ENCODE assay signal across 30 cellular contexts in the genomic region with DNA sequence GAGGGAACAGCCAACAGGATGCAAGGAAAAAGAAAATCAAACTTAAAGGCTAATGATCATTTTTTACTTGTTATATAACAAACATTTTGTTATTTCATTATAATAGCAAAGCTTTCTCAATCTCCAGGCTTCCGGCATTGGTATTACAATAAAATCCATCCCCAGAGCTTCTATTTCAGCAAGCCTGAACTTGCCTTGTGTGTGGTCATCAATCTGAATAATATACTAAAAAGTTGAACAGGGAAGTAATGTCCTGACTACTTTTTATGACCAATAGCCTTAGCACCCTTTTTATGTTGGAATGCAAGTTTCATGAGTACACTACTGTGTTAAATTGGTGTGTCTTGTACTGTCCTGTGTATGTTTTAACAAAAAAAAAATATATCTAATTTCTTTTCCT. TPM values are rescaled to one million over a fixed set of nuclear protein-coding genes. Genes with fewer than 3 reads are reported as not detected.
"Had no signal": no experiment of that assay in that cellular context is flagged by ENCODE, and none has a peak within 500 bp of the region (broad histone marks: within the 10 kb centered on the region; RNA-seq: fewer than 3 reads in every experiment).

No MANE protein-coding gene starts in this region.

- H3K4me3 ChIP-seq: hepatocyte, lung, skin epidermis, thoracic aorta had no signal

- H3K4me2 ChIP-seq: hepatocyte had no signal

- H3K9me3 ChIP-seq: neutrophil, thoracic aorta had no signal

- H3K27me3 ChIP-seq: hepatocyte, neutrophil had no signal

- H3K36me3 ChIP-seq: neutrophil, thoracic aorta had no signal

- H2AFZ ChIP-seq: hepatocyte had no signal

- H3K27ac ChIP-seq: hepatocyte, neutrophil, skin epidermis, thoracic aorta had no signal

- ATAC-seq: activated naive CD4-positive, alpha-beta T cell treated with anti-CD3 and anti-CD28 coated beads, Interleukin-2, amount 50 U/mL, for 72 hours; activated T-cell treated with anti-CD3 and anti-CD28 coated beads, Interleukin-2, amount 50 U/mL, for 72 hours; left lobe of liver; sciatic nerve; stimulated activated effector memory CD8-positive, alpha-beta T cell treated with anti-CD3 and anti-CD28 coated beads, Interleukin-12 subunit alpha, Interleukin-12 subunit beta, amount 100 ng/mL, for 72 hours had no signal

- DNase-seq: activated CD4-positive, alpha-beta T cell treated with anti-CD3 and anti-CD28 coated beads for 4 hours; activated CD4-positive, alpha-beta T cell treated with anti-CD3 and anti-CD28 coated beads, Interleukin-2, amount 50 U/mL, for 4 hours; activated naive CD4-positive, alpha-beta T cell; activated T-cell treated with anti-CD3 and anti-CD28 coated beads for 4 hours; activated T-cell treated with anti-CD3 and anti-CD28 coated beads, Interleukin-2, amount 50 U/mL, for 72 hours; dermis blood vessel endothelial cell; effector CD4-positive, alpha-beta T cell; erythroblast; foreskin melanocyte; immature natural killer cell; kidney glomerular epithelial cell; naive B cell; nephron progenitor cell; retina; stimulated activated CD4-positive, alpha-beta T cell treated with anti-CD3 and anti-CD28 coated beads, Interleukin-12 subunit alpha, Interleukin-12 subunit beta, amount 100 ng/mL, for 4 hours; stimulated activated CD4-positive, alpha-beta T cell treated with anti-CD3 and anti-CD28 coated beads, Interleukin-4, amount 100 ng/mL, for 1 hour; T-helper 1 cell; trophoblast cell had no signal

RNA-seq across cellular contexts. Expression of gene VWA3A, which starts 27.1 kb away (rescaled TPM):
- total RNA-seq: glomerular endothelial cell, posterior vena cava, subcutaneous adipose tissue had no signal
- polyA plus RNA-seq: hepatocyte, immature natural killer cell had no signal
